ENCODE assay signal across 17 cellular contexts in the genomic region with DNA sequence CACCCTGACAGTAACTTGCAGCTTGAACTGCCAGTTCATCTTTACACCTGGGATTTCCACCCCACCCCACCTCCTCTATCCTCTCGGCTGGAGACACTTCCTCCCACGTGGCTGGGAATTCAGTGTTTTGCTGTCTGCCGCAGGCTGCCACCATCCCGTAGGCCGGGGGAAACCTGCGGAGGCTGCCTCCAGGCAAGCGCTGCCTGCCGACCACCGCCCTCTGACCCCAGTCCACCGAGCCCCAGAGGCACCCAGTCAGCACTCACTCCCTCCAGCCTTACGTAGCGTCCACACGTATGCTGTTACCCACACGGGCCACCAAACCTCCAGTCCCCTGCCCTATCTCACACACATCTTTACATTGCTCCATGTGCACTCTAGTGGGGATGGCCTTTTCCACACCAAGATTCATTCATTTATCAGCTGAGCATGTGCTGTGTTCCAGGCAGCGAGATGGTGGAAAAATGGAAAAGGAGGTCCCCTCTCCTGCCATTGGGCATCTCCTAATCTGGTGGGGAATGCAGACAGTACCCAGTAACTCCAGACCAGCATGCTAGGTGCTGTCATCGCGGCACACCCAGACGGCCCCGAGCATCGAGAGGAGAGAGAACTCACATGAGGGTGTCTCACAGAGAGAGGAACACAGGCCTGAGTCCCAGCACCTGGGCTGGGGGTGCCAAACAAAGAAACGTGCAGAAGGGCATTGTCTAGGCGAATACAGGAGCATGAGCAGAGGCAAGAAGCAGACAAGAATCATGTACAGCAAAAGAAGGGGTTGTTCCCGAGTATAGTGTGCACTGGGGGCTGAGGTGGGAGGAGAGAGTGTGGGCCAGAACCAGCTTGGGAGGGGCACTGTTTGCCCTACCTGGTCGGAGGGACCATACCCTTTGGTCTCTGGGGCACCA.
DNase-seq lines count a peak whose midpoint lies in the region; ATAC-seq, FAIRE-seq and TF ChIP-seq lines count a peak whose summit lies in the region.
"Had no signal": no experiment of that assay in that cellular context is flagged by ENCODE, and none has a peak within 500 bp of the region (broad histone marks: within the 10 kb centered on the region; RNA-seq: fewer than 3 reads in every experiment).

No MANE protein-coding gene starts in this region.

- CTCF ChIA-PET in OCI-LY7 (lab: Charles Lee; ENCODE audit: unreplicated experiment), result no interaction called here

- peak overlapping the region; percentile 78 for H3K4me2 ChIP-seq in OCI-LY7 (ENCODE audit: low read length)

- peaks cover 5% of the 10 kb centered on the region for H3K36me3 Mint-ChIP-seq in stimulated activated effector memory CD8-positive, alpha-beta T cell treated with anti-CD3 and anti-CD28 coated beads, Interleukin-12 subunit alpha, Interleukin-12 subunit beta, amount 100 ng/mL, for 72 hours
- no peaks in the 10 kb centered on the region for H3K36me3 Mint-ChIP-seq in activated T-cell treated with anti-CD3 and anti-CD28 coated beads, Interleukin-2, amount 50 U/mL, for 24 hours (ENCODE audit: low read depth)

- intact Hi-C loops in Right ventricle myocardium superior (cut with DNase I), result loop anchor here (5.0 to 10.0 kb wide), 2 partner anchors 109 to 163 kb away; no protein-coding TSS in a partner anchor
- intact Hi-C loops in Right ventricle myocardium inferior (cut with DNase I), result no loop called here
- intact Hi-C loops in OCI-LY7 (cut with micrococcal nuclease; ENCODE audit: unreplicated experiment), result no loop called here
- intact Hi-C loops in kidney (cut with DNase I), result no loop called here

- H3K27ac Mint-ChIP-seq in stimulated activated effector memory CD8-positive, alpha-beta T cell treated with anti-CD3 and anti-CD28 coated beads, Interleukin-12 subunit alpha, Interleukin-12 subunit beta, amount 100 ng/mL, for 72 hours, result peak overlapping the region; percentile 58
- H3K27ac Mint-ChIP-seq in activated T-cell treated with anti-CD3 and anti-CD28 coated beads, Interleukin-2, amount 50 U/mL, for 24 hours, result no peak overlapping the region

- BruUV-seq in OCI-LY7 (replicated peaks; lab: Mats Ljungman, UMichigan), result no TSS peak

- H3K9ac ChIP-seq in kidney (ENCODE audit: low read length in 2 of 2), result no peak overlapping the region

- H3K36me3 ChIP-seq in OCI-LY7 (ENCODE audit: insufficient read depth, low read length), result no peaks in the 10 kb centered on the region
- no peaks in the 10 kb centered on the region for H3K36me3 ChIP-seq in kidney (ENCODE audit: control insufficient read depth in 1 of 2, insufficient read depth in 2 of 2, low read length in 2 of 2)

- no peaks in the 10 kb centered on the region for H3K79me2 ChIP-seq in OCI-LY7 (ENCODE audit: insufficient read depth, low read depth, low read length)

- H4K20me1 ChIP-seq in OCI-LY7 (ENCODE audit: insufficient read depth, low read length), result no peaks in the 10 kb centered on the region

- no peaks in the 10 kb centered on the region for H3K27me3 Mint-ChIP-seq in activated T-cell treated with anti-CD3 and anti-CD28 coated beads, Interleukin-2, amount 50 U/mL, for 24 hours

- TF ChIP-seq CTCF in OCI-LY7 (conservative IDR thresholded peaks at IDR 0.05; ENCODE audit: low read length) (no peak), kidney (IDR thresholded peaks at IDR 0.05; ENCODE audit: borderline replicate concordance, extremely low read depth, insufficient read depth) (no peak)

- H3K4me3 ChIP-seq in OCI-LY7 (ENCODE audit: low read depth, low read length, poor library complexity, severe bottlenecking) (peak overlapping the region; percentile 49), kidney (ENCODE audit: low read length in 2 of 2) (no peak overlapping the region)

- POLR2A ChIA-PET in OCI-LY7 (lab: Charles Lee), result interaction anchor here (0.7 kb wide), 1 partner anchor 231 kb away, joined by 3 read pairs; no protein-coding TSS in a partner anchor

- H3K4me1 ChIP-seq in OCI-LY7 (ENCODE audit: insufficient read depth, low read length, poor library complexity, severe bottlenecking) (peaks cover 75% of the 10 kb centered on the region), kidney (ENCODE audit: control insufficient read depth in 1 of 2, insufficient read depth in 1 of 2, low read depth in 1 of 2, low read length in 2 of 2) (peaks cover 36 to 42% of the 10 kb centered on the region in 2 donors)

- no peak for FAIRE-seq in kidney (lab: Jason Lieb, UNC)
- FAIRE-seq: bronchial epithelial cell, endometrium had no signal

- H2AFZ ChIP-seq in OCI-LY7 (ENCODE audit: low read length), result peak overlapping the region; percentile 41; the same call in 1 of the 2 replicates

- H3K4me1 Mint-ChIP-seq in stimulated activated effector memory CD8-positive, alpha-beta T cell treated with anti-CD3 and anti-CD28 coated beads, Interleukin-12 subunit alpha, Interleukin-12 subunit beta, amount 100 ng/mL, for 72 hours, result peaks cover 39% of the 10 kb centered on the region
- peaks cover 18% of the 10 kb centered on the region for H3K4me1 Mint-ChIP-seq in activated T-cell treated with anti-CD3 and anti-CD28 coated beads, Interleukin-2, amount 50 U/mL, for 24 hours (ENCODE audit: low read depth)

- DNase-seq in Right ventricle myocardium superior, result peak; percentile 33
- no peak for DNase-seq in Right ventricle myocardium inferior (ENCODE audit: missing footprints)
- DNase-seq in OCI-LY7 (ENCODE audit: low spot score), result no peak
- peak; percentile 55 for DNase-seq in kidney
- no peak for DNase-seq in stimulated activated effector memory CD8-positive, alpha-beta T cell treated with anti-CD3 and anti-CD28 coated beads, Interleukin-12 subunit alpha, Interleukin-12 subunit beta, amount 100 ng/mL, for 72 hours (ENCODE audit: low spot score in 2 of 2)
- no peak for DNase-seq in activated T-cell treated with anti-CD3 and anti-CD28 coated beads, Interleukin-2, amount 50 U/mL, for 24 hours
- no peak for DNase-seq in NCI-H748 (lab: John Stamatoyannopoulos, UW; ENCODE audit: unreplicated experiment)
- DNase-seq: activated CD4-positive, CD25-positive, alpha-beta regulatory T cell treated with anti-CD3 and anti-CD28 coated beads, Interleukin-2, amount 50 U/mL, for 72 hours; activated T-cell treated with anti-CD3 and anti-CD28 coated beads, Interleukin-2, amount 50 U/mL, for 1 hour; HCEC 1CT; SHP77 treated with DMSO at 0.1 percent for 48 hours; substantia nigra had no signal

- H3K27ac ChIP-seq in OCI-LY7 (ENCODE audit: low read depth, low read length, poor library complexity, severe bottlenecking), result peak overlapping the region; percentile 98
- no peak overlapping the region for H3K27ac ChIP-seq in kidney (ENCODE audit: low read depth in 2 of 2, low read length in 2 of 2)

- no peaks in the 10 kb centered on the region for H3K9me2 ChIP-seq in OCI-LY7 (ENCODE audit: insufficient read depth, low read length)

- no peaks in the 10 kb centered on the region for H3K9me3 ChIP-seq in OCI-LY7 (ENCODE audit: low read length)
- H3K9me3 ChIP-seq in kidney (ENCODE audit: control insufficient read depth in 1 of 2, low read length in 2 of 2), result no peaks in the 10 kb centered on the region

- no peak overlapping the region for H3K4me3 Mint-ChIP-seq in stimulated activated effector memory CD8-positive, alpha-beta T cell treated with anti-CD3 and anti-CD28 coated beads, Interleukin-12 subunit alpha, Interleukin-12 subunit beta, amount 100 ng/mL, for 72 hours
- H3K4me3 Mint-ChIP-seq in activated T-cell treated with anti-CD3 and anti-CD28 coated beads, Interleukin-2, amount 50 U/mL, for 24 hours, result no peak overlapping the region
- H3K4me3 Mint-ChIP-seq: T-helper 2 cell treated with Interferon-gamma antibody and Interleukin-4, amounts not matched to agents 5 μg/mL and 100 μg/mL, for 36 hours had no signal

- ATAC-seq in Right ventricle myocardium superior (ENCODE audit: poor library complexity) (no peak), Right ventricle myocardium inferior (no peak), GM19455 (IDR thresholded peaks at IDR 0.05; ENCODE audit: unreplicated experiment) (no peak)
- no peak for ATAC-seq in stimulated activated effector memory CD8-positive, alpha-beta T cell treated with anti-CD3 and anti-CD28 coated beads, Interleukin-12 subunit alpha, Interleukin-12 subunit beta, amount 100 ng/mL, for 72 hours
- ATAC-seq: left lobe of liver had no signal

- no peaks in the 10 kb centered on the region for H3K9me3 Mint-ChIP-seq in stimulated activated effector memory CD8-positive, alpha-beta T cell treated with anti-CD3 and anti-CD28 coated beads, Interleukin-12 subunit alpha, Interleukin-12 subunit beta, amount 100 ng/mL, for 72 hours
- no peaks in the 10 kb centered on the region for H3K9me3 Mint-ChIP-seq in activated T-cell treated with anti-CD3 and anti-CD28 coated beads, Interleukin-2, amount 50 U/mL, for 24 hours
- H3K9me3 Mint-ChIP-seq: T-helper 2 cell treated with Interferon-gamma antibody and Interleukin-4, amounts not matched to agents 5 μg/mL and 100 μg/mL, for 36 hours had no signal

Comparison
In these comparisons a context has a peak if more than half of its experiments do, and no peak if none do; other contexts are left out.
1. DNase-seq: peak in Right ventricle myocardium superior (single experiment) and kidney (single experiment); none in Right ventricle myocardium inferior (single experiment), OCI-LY7 (single experiment), stimulated activated effector memory CD8-positive, alpha-beta T cell treated with anti-CD3 and anti-CD28 coated beads, Interleukin-12 subunit alpha, Interleukin-12 subunit beta, amount 100 ng/mL, for 72 hours (0 of 2), activated T-cell treated with anti-CD3 and anti-CD28 coated beads, Interleukin-2, amount 50 U/mL, for 24 hours (single experiment) and NCI-H748 (single experiment).